Comparison of ENCODE assay signal across 10 cellular contexts in genomic region chr14:66395300-66395699, GRCh38.
A peak's percentile ranks its signal among the peaks of the same experiment; 100 is the strongest.
DNase-seq lines count a peak whose midpoint lies in the region; ATAC-seq, FAIRE-seq and TF ChIP-seq lines count a peak whose summit lies in the region.
"Had no signal": no experiment of that assay in that cellular context is flagged by ENCODE, and none has a peak within 500 bp of the region (broad histone marks: within the 10 kb centered on the region; RNA-seq: fewer than 3 reads in every experiment).

No MANE protein-coding gene starts in this region.

- no peak overlapping the region for H3K4me3 ChIP-seq in Caco-2 (ENCODE audit: low read depth, low read length)
- no peak overlapping the region for H3K4me3 ChIP-seq in right cardiac atrium (ENCODE audit: low read length)
- H3K4me3 ChIP-seq: BLaER1 treated with 17β-estradiol and CSF1 and Interleukin-3, amounts not matched to agents 10 nM and 100 nM had no signal

- no peaks in the 10 kb centered on the region for H3K9me3 Mint-ChIP-seq in activated T-cell treated with anti-CD3 and anti-CD28 coated beads, Interleukin-2, amount 50 U/mL, for 72 hours
- no peaks in the 10 kb centered on the region for H3K9me3 Mint-ChIP-seq in activated CD8-positive, alpha-beta T cell treated with anti-CD3 and anti-CD28 coated beads for 36 hours
- H3K9me3 Mint-ChIP-seq in Caco-2 (ENCODE audit: unreplicated experiment): no peaks in the 10 kb centered on the region

- H3K4me3 Mint-ChIP-seq in activated T-cell treated with anti-CD3 and anti-CD28 coated beads, Interleukin-2, amount 50 U/mL, for 72 hours: no peak overlapping the region
- H3K4me3 Mint-ChIP-seq in activated CD8-positive, alpha-beta T cell treated with anti-CD3 and anti-CD28 coated beads for 36 hours: no peak overlapping the region
- no peak overlapping the region for H3K4me3 Mint-ChIP-seq in Caco-2 (ENCODE audit: unreplicated experiment)

- peaks cover 13% of the 10 kb centered on the region for H3K27me3 Mint-ChIP-seq in activated T-cell treated with anti-CD3 and anti-CD28 coated beads, Interleukin-2, amount 50 U/mL, for 72 hours (ENCODE audit: low read depth)
- H3K27me3 Mint-ChIP-seq in activated CD8-positive, alpha-beta T cell treated with anti-CD3 and anti-CD28 coated beads for 36 hours: no peaks in the 10 kb centered on the region
- peaks cover 8% of the 10 kb centered on the region for H3K27me3 Mint-ChIP-seq in Caco-2 (ENCODE audit: insufficient read depth, unreplicated experiment)

- no peaks in the 10 kb centered on the region for H3K36me3 Mint-ChIP-seq in activated T-cell treated with anti-CD3 and anti-CD28 coated beads, Interleukin-2, amount 50 U/mL, for 72 hours (ENCODE audit: insufficient read depth in 2 of 2)
- no peaks in the 10 kb centered on the region for H3K36me3 Mint-ChIP-seq in activated CD8-positive, alpha-beta T cell treated with anti-CD3 and anti-CD28 coated beads for 36 hours (ENCODE audit: low read depth)
- H3K36me3 Mint-ChIP-seq in Caco-2 (ENCODE audit: insufficient read depth, unreplicated experiment): no peaks in the 10 kb centered on the region

- ATAC-seq in activated T-cell treated with anti-CD3 and anti-CD28 coated beads, Interleukin-2, amount 50 U/mL, for 72 hours (replicated peaks in 1 of 2): peak; percentile 80 to 88
- peak; percentile 87 for ATAC-seq in activated CD8-positive, alpha-beta T cell treated with anti-CD3 and anti-CD28 coated beads for 36 hours
- ATAC-seq in stimulated activated naive CD8-positive, alpha-beta T cell treated with anti-CD3 and anti-CD28 coated beads, Interleukin-15, Interleukin-2, amounts not matched to agents 100 U/mL and 50 U/mL, for 24 hours: peak; percentile 68
- ATAC-seq in right cardiac atrium: no peak

- H3K9me3 ChIP-seq in Caco-2 (no peaks in the 10 kb centered on the region), right cardiac atrium (ENCODE audit: control insufficient read depth, low read length) (no peaks in the 10 kb centered on the region)
- H3K9me3 ChIP-seq: BLaER1 treated with 17β-estradiol and CSF1 and Interleukin-3, amounts not matched to agents 10 nM and 100 nM had no signal

- POLR2A ChIA-PET in activated CD8-positive, alpha-beta T cell treated with anti-CD3 and anti-CD28 coated beads for 36 hours (lab: Charles Lee): no interaction called here
- POLR2A ChIA-PET in Caco-2 (lab: Charles Lee): no interaction called here

- 34% methylated on average over 1 of the region's 1 CpG for WGBS in right cardiac atrium

- no peak overlapping the region for H3K27ac ChIP-seq in right cardiac atrium (ENCODE audit: low read length)
- H3K27ac ChIP-seq: BLaER1 treated with 17β-estradiol and CSF1 and Interleukin-3, amounts not matched to agents 10 nM and 100 nM; HL-60 had no signal

- BruUV-seq in Caco-2 (replicated peaks; lab: Mats Ljungman, UMichigan): no TSS peak

- no peaks in the 10 kb centered on the region for H3K36me3 ChIP-seq in Caco-2 (ENCODE audit: control insufficient read depth, insufficient read depth, low read length)
- H3K36me3 ChIP-seq: BLaER1 treated with 17β-estradiol and CSF1 and Interleukin-3, amounts not matched to agents 10 nM and 100 nM had no signal

- FAIRE-seq in HTR-8/SVneo (lab: Jason Lieb, UNC): peak; percentile 65

- CTCF ChIA-PET in activated CD8-positive, alpha-beta T cell treated with anti-CD3 and anti-CD28 coated beads for 36 hours (lab: Charles Lee): interaction anchor here (1.0 to 3.5 kb wide), 6 partner anchors 8 to 38 kb away, joined by 3 to 40 read pairs (median 4); no protein-coding TSS in a partner anchor
- CTCF ChIA-PET in Caco-2 (lab: Charles Lee): interaction anchor here (1.1 kb wide), 1 partner anchor 36 kb away, joined by 6 read pairs; no protein-coding TSS in a partner anchor

- H3K4me1 ChIP-seq in Caco-2: no peaks in the 10 kb centered on the region
- no peaks in the 10 kb centered on the region for H3K4me1 ChIP-seq in right cardiac atrium (ENCODE audit: control insufficient read depth, insufficient read depth, low read length)

- TF ChIP-seq CTCF in activated CD8-positive, alpha-beta T cell treated with anti-CD3 and anti-CD28 coated beads for 36 hours (IDR thresholded peaks at IDR 0.05): no peak
- no peak for TF ChIP-seq CTCF in Caco-2 (IDR thresholded peaks at IDR 0.05; ENCODE audit: insufficient read depth in 1 of 2, low read depth in 1 of 2, low read length in 1 of 2, severe bottlenecking in 1 of 2, unreplicated experiment in 1 of 2)

- H3K27me3 ChIP-seq in Caco-2 (replicated peaks; ENCODE audit: control insufficient read depth, insufficient read depth, low read length) (no peaks in the 10 kb centered on the region), right cardiac atrium (ENCODE audit: control insufficient read depth, insufficient read depth) (no peaks in the 10 kb centered on the region)
- H3K27me3 ChIP-seq: BLaER1 treated with 17β-estradiol and CSF1 and Interleukin-3, amounts not matched to agents 10 nM and 100 nM had no signal

- H3K4me1 Mint-ChIP-seq in activated T-cell treated with anti-CD3 and anti-CD28 coated beads, Interleukin-2, amount 50 U/mL, for 72 hours (ENCODE audit: low read depth): peaks cover 10% of the 10 kb centered on the region
- H3K4me1 Mint-ChIP-seq in activated CD8-positive, alpha-beta T cell treated with anti-CD3 and anti-CD28 coated beads for 36 hours (ENCODE audit: low read depth): peaks cover 13% of the 10 kb centered on the region
- no peaks in the 10 kb centered on the region for H3K4me1 Mint-ChIP-seq in Caco-2 (ENCODE audit: low read depth, unreplicated experiment)

- DNase-seq in activated T-cell treated with anti-CD3 and anti-CD28 coated beads, Interleukin-2, amount 50 U/mL, for 72 hours: peak; percentile 22 to 30
- DNase-seq in activated T-cell treated with anti-CD3 and anti-CD28 coated beads, Interleukin-2, amount 50 U/mL, for 48 hours: no peak
- DNase-seq in HTR-8/SVneo (ENCODE audit: insufficient read length, low spot score) (no peak), Caco-2 (no peak), right cardiac atrium (no peak), putamen (ENCODE audit: low spot score) (no peak)
- peak; percentile 58 for DNase-seq in activated CD8-positive, alpha-beta T cell treated with anti-CD3 and anti-CD28 coated beads for 36 hours
- no peak for DNase-seq in stimulated activated naive CD8-positive, alpha-beta T cell treated with anti-CD3 and anti-CD28 coated beads, Interleukin-15, Interleukin-2, amounts not matched to agents 100 U/mL and 50 U/mL, for 24 hours

- intact Hi-C loops in activated CD8-positive, alpha-beta T cell treated with anti-CD3 and anti-CD28 coated beads for 36 hours (cut with micrococcal nuclease): no loop called here
- intact Hi-C loops in Caco-2 (cut with micrococcal nuclease; ENCODE audit: unreplicated experiment): no loop called here
- intact Hi-C loops in right cardiac atrium (cut with DNase I): no loop called here

- peak overlapping the region; percentile 52 for H3K27ac Mint-ChIP-seq in activated T-cell treated with anti-CD3 and anti-CD28 coated beads, Interleukin-2, amount 50 U/mL, for 72 hours
- H3K27ac Mint-ChIP-seq in activated CD8-positive, alpha-beta T cell treated with anti-CD3 and anti-CD28 coated beads for 36 hours: no peak overlapping the region
- no peak overlapping the region for H3K27ac Mint-ChIP-seq in Caco-2 (ENCODE audit: unreplicated experiment)

Comparison
In these comparisons a context has a peak if more than half of its experiments do, and no peak if none do; other contexts are left out.
1. DNase-seq: peak in activated T-cell treated with anti-CD3 and anti-CD28 coated beads, Interleukin-2, amount 50 U/mL, for 72 hours (2 of 2) and activated CD8-positive, alpha-beta T cell treated with anti-CD3 and anti-CD28 coated beads for 36 hours (single experiment); none in activated T-cell treated with anti-CD3 and anti-CD28 coated beads, Interleukin-2, amount 50 U/mL, for 48 hours (0 of 2), HTR-8/SVneo (single experiment), stimulated activated naive CD8-positive, alpha-beta T cell treated with anti-CD3 and anti-CD28 coated beads, Interleukin-15, Interleukin-2, amounts not matched to agents 100 U/mL and 50 U/mL, for 24 hours (single experiment), Caco-2 (0 of 2), right cardiac atrium (0 of 3) and putamen (single experiment).
2. ATAC-seq: peak in activated T-cell treated with anti-CD3 and anti-CD28 coated beads, Interleukin-2, amount 50 U/mL, for 72 hours (2 of 2), activated CD8-positive, alpha-beta T cell treated with anti-CD3 and anti-CD28 coated beads for 36 hours (single experiment) and stimulated activated naive CD8-positive, alpha-beta T cell treated with anti-CD3 and anti-CD28 coated beads, Interleukin-15, Interleukin-2, amounts not matched to agents 100 U/mL and 50 U/mL, for 24 hours (single experiment); none in right cardiac atrium (0 of 2).